In the genomic region with DNA sequence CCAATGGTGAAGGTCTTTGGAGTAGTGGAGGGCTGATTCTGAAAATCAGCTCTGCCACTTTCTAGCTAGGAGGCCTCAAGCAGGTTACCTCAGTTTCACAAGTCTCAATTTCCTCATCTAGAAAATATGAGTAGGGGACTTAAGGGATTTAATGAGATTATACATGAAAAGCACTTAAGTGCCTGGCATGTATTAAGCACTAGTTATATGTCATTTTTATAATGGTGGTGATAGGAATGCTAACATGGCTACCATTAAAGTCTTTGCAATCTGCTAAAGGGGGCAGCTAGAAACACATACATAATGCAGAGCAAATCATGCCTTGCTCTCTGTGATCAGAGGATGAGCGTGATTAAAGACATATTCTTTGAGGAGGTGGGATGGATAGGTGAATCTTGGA, we compare ENCODE assay signal across 2 cellular contexts.
"Had no signal": no experiment of that assay in that cellular context is flagged by ENCODE, and none has a peak within 500 bp of the region (broad histone marks: within the 10 kb centered on the region; RNA-seq: fewer than 3 reads in every experiment).

No MANE protein-coding gene starts in this region.

- DNase-seq: GDM1 had no signal

- H3K4me3 ChIP-seq: GM12878 had no signal
